9 cellular contexts compared by ENCODE assay signal in genomic region chr12:68158427-68158826, GRCh38. TPM values are rescaled to one million over a fixed set of nuclear protein-coding genes. Genes with fewer than 3 reads are reported as not detected.
DNase-seq lines count a peak whose midpoint lies in the region; ATAC-seq, FAIRE-seq and TF ChIP-seq lines count a peak whose summit lies in the region.
"Had no signal": no experiment of that assay in that cellular context is flagged by ENCODE, and none has a peak within 500 bp of the region (broad histone marks: within the 10 kb centered on the region; RNA-seq: fewer than 3 reads in every experiment).

No MANE protein-coding gene starts in this region.

- no peaks in the 10 kb centered on the region for H3K9me3 Mint-ChIP-seq in Calu3 (ENCODE audit: low read depth, unreplicated experiment)
- H3K9me3 Mint-ChIP-seq in activated T-helper 1 cell treated with anti-CD3 and anti-CD28 coated beads, Interleukin-12 subunit alpha, Interleukin-12 subunit beta, Interleukin-2, Interleukin-4 antibody, amounts not matched to agents 30 ng/mL and 10 ng/mL and 1 ng/mL, durations not matched to agents 14 hours and 24 hours and 36 hours = no peaks in the 10 kb centered on the region

- intact Hi-C loops in Calu3 (cut with micrococcal nuclease; ENCODE audit: unreplicated experiment) (loop anchor here (10.0 kb wide), 1 partner anchor 94 kb away; no protein-coding TSS in a partner anchor), HepG2 (cut with micrococcal nuclease; ENCODE audit: unreplicated experiment) (no loop called here)
- intact Hi-C loops in activated T-helper 1 cell treated with anti-CD3 and anti-CD28 coated beads, Interleukin-12 subunit alpha, Interleukin-12 subunit beta, Interleukin-2, Interleukin-4 antibody, amounts not matched to agents 30 ng/mL and 10 ng/mL and 1 ng/mL, durations not matched to agents 14 hours and 24 hours and 36 hours (cut with micrococcal nuclease) = loop anchor here (1.0 to 5.0 kb wide), 5 partner anchors 64 to 801 kb away; no protein-coding TSS in a partner anchor

- H3K36me3 Mint-ChIP-seq in Calu3 (ENCODE audit: insufficient read depth, unreplicated experiment) = no peaks in the 10 kb centered on the region
- peaks cover 53% of the 10 kb centered on the region for H3K36me3 Mint-ChIP-seq in activated T-helper 1 cell treated with anti-CD3 and anti-CD28 coated beads, Interleukin-12 subunit alpha, Interleukin-12 subunit beta, Interleukin-2, Interleukin-4 antibody, amounts not matched to agents 30 ng/mL and 10 ng/mL and 1 ng/mL, durations not matched to agents 14 hours and 24 hours and 36 hours (ENCODE audit: low read depth)

- H3K4me3 Mint-ChIP-seq in Calu3 (ENCODE audit: low read depth, unreplicated experiment) = no peak overlapping the region
- H3K4me3 Mint-ChIP-seq in activated T-helper 1 cell treated with anti-CD3 and anti-CD28 coated beads, Interleukin-12 subunit alpha, Interleukin-12 subunit beta, Interleukin-2, Interleukin-4 antibody, amounts not matched to agents 30 ng/mL and 10 ng/mL and 1 ng/mL, durations not matched to agents 14 hours and 24 hours and 36 hours = peak overlapping the region; percentile 91

- peaks cover 44% of the 10 kb centered on the region for H3K27me3 Mint-ChIP-seq in Calu3 (ENCODE audit: unreplicated experiment)
- H3K27me3 Mint-ChIP-seq in activated T-helper 1 cell treated with anti-CD3 and anti-CD28 coated beads, Interleukin-12 subunit alpha, Interleukin-12 subunit beta, Interleukin-2, Interleukin-4 antibody, amounts not matched to agents 30 ng/mL and 10 ng/mL and 1 ng/mL, durations not matched to agents 14 hours and 24 hours and 36 hours (ENCODE audit: insufficient read depth) = no peaks in the 10 kb centered on the region

- H4K20me1 ChIP-seq in HepG2 (ENCODE audit: insufficient read depth, low read length) = no peaks in the 10 kb centered on the region

- CTCF ChIA-PET in Calu3 (lab: Charles Lee) (interaction anchor here (0.7 to 3.2 kb wide), 7 partner anchors 9 to 156 kb away, joined by 3 to 22 read pairs (median 3); no protein-coding TSS in a partner anchor), HEK293 (lab: Yijun Ruan, JAX) (interaction anchor here (0.6 to 3.0 kb wide), 26 partner anchors 10 to 1473 kb away, joined by 3 to 20 read pairs (median 4); no protein-coding TSS in a partner anchor), HepG2 (lab: Yijun Ruan, JAX; ENCODE audit: low intra/inter-chr PET ratio, low total read pairs) (no interaction called here)

- H3K4me2 ChIP-seq in HepG2 (ENCODE audit: low read depth, low read length) = no peak overlapping the region

- no peak overlapping the region for H2AFZ ChIP-seq in HepG2 (ENCODE audit: low read length)

- no peak for TF ChIP-seq CTCF in Calu3 (IDR thresholded peaks at IDR 0.05; ENCODE audit: unreplicated experiment)
- TF ChIP-seq CTCF in HEK293 (tag by site-specific recombination; IDR thresholded peaks at IDR 0.05) = no peak
- peak; percentile 18; the same call in 1 of the 2 replicates for TF ChIP-seq CTCF in HepG2 (CRISPR knock-in tag; IDR thresholded peaks at IDR 0.05)

- no peak for TF ChIP-seq EP300 in HepG2 (IDR thresholded peaks at IDR 0.05; ENCODE audit: low read depth in 2 of 2, low read length in 2 of 2)
- TF ChIP-seq EP300 in HepG2 (CRISPR knock-in tag; IDR thresholded peaks at IDR 0.05; ENCODE audit: borderline replicate concordance) = no peak

- no peaks in the 10 kb centered on the region for H3K36me3 ChIP-seq in HEK293 (ENCODE audit: control insufficient read depth in 2 of 2, insufficient read depth in 1 of 2, low read length in 2 of 2)
- no peaks in the 10 kb centered on the region for H3K36me3 ChIP-seq in HepG2 (replicated peaks in 1 of 2; ENCODE audit: control insufficient read depth in 1 of 2, insufficient read depth in 2 of 2, low read length in 2 of 2)

- in situ Hi-C loops in HepG2 (cut with HindIII; ENCODE audit: extremely low pct_ligation_motif_present, low pct_unique_long_range_greater_than_20kb) = no loop called here

- H3K79me2 ChIP-seq in HepG2 (ENCODE audit: insufficient read depth, low read length) = no peaks in the 10 kb centered on the region

- no peak for ATAC-seq in HepG2
- ATAC-seq in HG02884 (IDR thresholded peaks at IDR 0.05; ENCODE audit: unreplicated experiment) = no peak
- no peak for ATAC-seq in HG02588 (IDR thresholded peaks at IDR 0.05; ENCODE audit: unreplicated experiment)

- no peak for TF ChIP-seq POLR2A in HepG2 (IDR thresholded peaks at IDR 0.05; ENCODE audit: insufficient read depth in 1 of 2, low read depth in 2 of 2, low read length in 2 of 2)

- no peaks in the 10 kb centered on the region for H3K27me3 ChIP-seq in HepG2 (ENCODE audit: control insufficient read depth in 1 of 2, insufficient read depth in 2 of 2, low read length in 2 of 2)

- WGBS in HepG2 (ENCODE audit: low lambda C conversion rate) = 39% methylated on average over 2 of the region's 2 CpGs

- DNase-seq in Calu3 (peak; percentile 18), HepG2 (ENCODE audit: low spot score) (no peak)
- DNase-seq in activated T-helper 1 cell treated with anti-CD3 and anti-CD28 coated beads, Interleukin-12 subunit alpha, Interleukin-12 subunit beta, Interleukin-2, Interleukin-4 antibody, amounts not matched to agents 30 ng/mL and 10 ng/mL and 1 ng/mL, durations not matched to agents 14 hours and 24 hours and 36 hours (ENCODE audit: low spot score) = no peak
- no peak for DNase-seq in NK-92 treated with Interleukin-12 subunit alpha and Interleukin-12 subunit beta, amount 100 ng/mL, for 24 hours (lab: John Stamatoyannopoulos, UW)
- DNase-seq in stimulated activated CD4-positive, alpha-beta T cell treated with anti-CD3 and anti-CD28 coated beads, Interleukin-4, amount 100 ng/mL, for 4 hours = no peak

- no peak overlapping the region for H3K9ac ChIP-seq in HepG2 (ENCODE audit: insufficient read depth, low read depth, low read length)

- no TSS peak for BruUV-seq in Calu3 (replicated peaks; lab: Mats Ljungman, UMichigan)
- no TSS peak for BruUV-seq in HepG2 (replicated peaks; lab: Mats Ljungman, UMichigan)

- H3K27ac Mint-ChIP-seq in Calu3 (ENCODE audit: unreplicated experiment) = no peak overlapping the region
- peak overlapping the region; percentile 87 for H3K27ac Mint-ChIP-seq in activated T-helper 1 cell treated with anti-CD3 and anti-CD28 coated beads, Interleukin-12 subunit alpha, Interleukin-12 subunit beta, Interleukin-2, Interleukin-4 antibody, amounts not matched to agents 30 ng/mL and 10 ng/mL and 1 ng/mL, durations not matched to agents 14 hours and 24 hours and 36 hours

- H3K4me3 ChIP-seq in HEK293 (ENCODE audit: low read depth, low read length) = no peak overlapping the region
- no peak overlapping the region for H3K4me3 ChIP-seq in HepG2 (replicated peaks in 1 of 3; ENCODE audit: insufficient read depth in 1 of 3, low read depth in 2 of 3, low read length in 3 of 3)

- H3K9me3 ChIP-seq in HEK293 (ENCODE audit: control insufficient read depth, insufficient read depth, low read depth, low read length) (no peaks in the 10 kb centered on the region), HepG2 (ENCODE audit: low read length) (no peaks in the 10 kb centered on the region)

- POLR2A ChIA-PET in HEK293 (lab: Yijun Ruan, JAX) (no interaction called here), HepG2 (lab: Yijun Ruan, JAX) (no interaction called here)

- no peaks in the 10 kb centered on the region for H3K4me1 Mint-ChIP-seq in Calu3 (ENCODE audit: low read depth, unreplicated experiment)
- peaks cover 65% of the 10 kb centered on the region for H3K4me1 Mint-ChIP-seq in activated T-helper 1 cell treated with anti-CD3 and anti-CD28 coated beads, Interleukin-12 subunit alpha, Interleukin-12 subunit beta, Interleukin-2, Interleukin-4 antibody, amounts not matched to agents 30 ng/mL and 10 ng/mL and 1 ng/mL, durations not matched to agents 14 hours and 24 hours and 36 hours (ENCODE audit: low read depth)

- H3K27ac ChIP-seq in HEK293 (ENCODE audit: extremely low read depth, low read depth, low read length) (no peak overlapping the region), HepG2 (ENCODE audit: extremely low read length, insufficient read depth, low read length) (no peak overlapping the region)

- no peak for FAIRE-seq in HepG2 (lab: Jason Lieb, UNC)

- H3K4me1 ChIP-seq in HEK293 (ENCODE audit: control insufficient read depth, insufficient read depth, low read length) (no peaks in the 10 kb centered on the region), HepG2 (ENCODE audit: insufficient read depth, low read length) (no peaks in the 10 kb centered on the region)

- no peak for TF ChIP-seq RAD21 in HepG2 (CRISPR knock-in tag; IDR thresholded peaks at IDR 0.05)

TF ChIP-seq in HEK293, 187 proteins besides CTCF, POLR2A, EP300 and RAD21 (continues in another document):
- no peak for TF ChIP-seq ZNF302 (tag by site-specific recombination; IDR thresholded peaks at IDR 0.05; ENCODE audit: low read depth)
- TF ChIP-seq ZBTB17 (tag by site-specific recombination; IDR thresholded peaks at IDR 0.05) = no peak
- no peak for TF ChIP-seq ZNF350 (tag by site-specific recombination; IDR thresholded peaks at IDR 0.05)

TF ChIP-seq in HepG2, 621 proteins besides CTCF, POLR2A, EP300 and RAD21:
- no peak for TF ChIP-seq AHR (CRISPR knock-in tag; IDR thresholded peaks at IDR 0.05)
TF ChIP-seq in HepG2: peak in this region for 0.

RNA-seq across cellular contexts. Expression of gene IFNG, which starts 1.1 kb away (rescaled TPM):
- total RNA-seq in Calu3 (2022) = not detected in 2 replicates
- 2,121 and 2,175 TPM in 2 replicates for total RNA-seq in activated T-helper 1 cell treated with anti-CD3 and anti-CD28 coated beads, Interleukin-12 subunit alpha, Interleukin-12 subunit beta, Interleukin-2, Interleukin-4 antibody, amounts not matched to agents 30 ng/mL and 10 ng/mL and 1 ng/mL, durations not matched to agents 14 hours and 24 hours and 36 hours
- not detected in 2 replicates for total RNA-seq in HepG2 (2016; rRNA removed; fragmentation: Illumina TruSeq; extraction: Trizol)
- total RNA-seq in HepG2 (2016; cell fraction: cytosol; rRNA removed; fragmentation: Illumina TruSeq; extraction: Trizol; ENCODE audit: low read depth) = not detected in 2 replicates
- not detected in 2 replicates for total RNA-seq in HepG2 (2016; cell fraction: insoluble cytoplasmic fraction; rRNA removed; fragmentation: Illumina TruSeq; extraction: Trizol)
- total RNA-seq in HepG2 (2016; cell fraction: membrane; rRNA removed; fragmentation: Illumina TruSeq; extraction: Trizol) = not detected in 2 replicates
- total RNA-seq in HepG2 (2016; cell fraction: nucleus; rRNA removed; fragmentation: Illumina TruSeq; extraction: Trizol) = not detected in 2 replicates
- polyA plus RNA-seq in HepG2 (2011; rRNA removed) = not detected in 2 replicates
- polyA plus RNA-seq in HepG2 (2011; cell fraction: cytosol; rRNA removed) = not detected in 2 replicates
- not detected in 2 replicates for polyA plus RNA-seq in HepG2 (2011; cell fraction: nucleus; rRNA removed)
- not detected in 2 replicates for polyA plus RNA-seq in HepG2 (2012)
- not detected in 2 replicates for polyA plus RNA-seq in HepG2 (2016; cell fraction: cytosol; fragmentation: Illumina TruSeq; extraction: Trizol; ENCODE audit: low read depth)
- not detected in 2 replicates for polyA plus RNA-seq in HepG2 (2016; cell fraction: insoluble cytoplasmic fraction; fragmentation: Illumina TruSeq; extraction: Trizol; ENCODE audit: low read depth)
- polyA plus RNA-seq in HepG2 (2016; cell fraction: membrane; fragmentation: Illumina TruSeq; extraction: Trizol; ENCODE audit: low read depth) = not detected in 2 replicates
- polyA plus RNA-seq in HepG2 (2016; cell fraction: nucleus; fragmentation: Illumina TruSeq; extraction: Trizol; ENCODE audit: insufficient read depth, low read depth) = not detected in 2 replicates
- polyA minus RNA-seq in HepG2 (2011; rRNA and poly(A)+ RNA removed; ENCODE audit: low replicate concordance) = not detected in 2 replicates
- polyA minus RNA-seq in HepG2 (2011; cell fraction: cytosol; rRNA and poly(A)+ RNA removed) = not detected in 2 replicates
- polyA minus RNA-seq in HepG2 (2011; cell fraction: nucleus; rRNA and poly(A)+ RNA removed) = not detected in 2 replicates
- total RNA-seq: dermis microvascular lymphatic vessel endothelial cell had no signal

Comparison
In these comparisons a context has a peak if more than half of its experiments do, and no peak if none do; other contexts are left out.
1. RNA of gene IFNG, which starts 1.1 kb away (total RNA-seq): 2,121 to 2,175 TPM in activated T-helper 1 cell treated with anti-CD3 and anti-CD28 coated beads, Interleukin-12 subunit alpha, Interleukin-12 subunit beta, Interleukin-2, Interleukin-4 antibody, amounts not matched to agents 30 ng/mL and 10 ng/mL and 1 ng/mL, durations not matched to agents 14 hours and 24 hours and 36 hours; not detected in Calu3 and not detected in HepG2; every median in the first group is over 1,000 times any median in the second.